8 cellular contexts compared by ENCODE assay signal in genomic region chr21:30831194-30831765, GRCh38. TPM values are rescaled to one million over a fixed set of nuclear protein-coding genes. Genes with fewer than 3 reads are reported as not detected.
A peak's percentile ranks its signal among the peaks of the same experiment; 100 is the strongest.
DNase-seq lines count a peak whose midpoint lies in the region; ATAC-seq and TF ChIP-seq lines count a peak whose summit lies in the region.

No MANE protein-coding gene starts in this region.

- no peaks in the 10 kb centered on the region for H3K36me3 ChIP-seq in breast epithelium
- H3K36me3 ChIP-seq in spleen, result no peaks in the 10 kb centered on the region

- CTCF ChIA-PET in MCF 10A (lab: Yijun Ruan, JAX), result interaction anchor here (0.5 to 3.2 kb wide), 18 partner anchors 8 to 1822 kb away, joined by 3 to 35 read pairs (median 3); no protein-coding TSS in a partner anchor

- H3K36me3 Mint-ChIP-seq in MCF 10A (ENCODE audit: insufficient read depth, unreplicated experiment), result no peaks in the 10 kb centered on the region

- ATAC-seq in GM19452 (IDR thresholded peaks at IDR 0.05; ENCODE audit: unreplicated experiment), result no peak
- no peak for ATAC-seq in HG03039 (IDR thresholded peaks at IDR 0.05; ENCODE audit: unreplicated experiment)

- peaks cover 0 to 9% of the 10 kb centered on the region in 2 donors for H3K9me3 ChIP-seq in breast epithelium
- H3K9me3 ChIP-seq in spleen, result peaks cover 0 to 18% (median 12%) of the 10 kb centered on the region in 8 donors

- no peaks in the 10 kb centered on the region for H3K4me1 Mint-ChIP-seq in MCF 10A (ENCODE audit: insufficient read depth, unreplicated experiment)

- H3K27me3 Mint-ChIP-seq in MCF 10A (ENCODE audit: insufficient read depth, unreplicated experiment), result peaks cover 8% of the 10 kb centered on the region

- H3K27ac Mint-ChIP-seq in MCF 10A (ENCODE audit: low read depth, unreplicated experiment), result no peak overlapping the region

- H3K4me3 ChIP-seq in breast epithelium, result no peak overlapping the region
- no peak overlapping the region for H3K4me3 ChIP-seq in spleen

- no peak overlapping the region for H3K4me3 Mint-ChIP-seq in MCF 10A (ENCODE audit: unreplicated experiment)

- intact Hi-C loops in MCF 10A (cut with micrococcal nuclease) (loop anchor here (1.0 to 10.0 kb wide), 2 partner anchors 255 to 326 kb away; partner anchors contain the start of gene KRTAP19-5), breast epithelium (cut with DNase I; ENCODE audit: low total_unique reads) (no loop called here), spleen (cut with DNase I; ENCODE audit: low total_unique reads) (loop anchor here (10.0 kb wide), 1 partner anchor 254 kb away; no protein-coding TSS in a partner anchor), posterior vena cava (cut with DNase I) (no loop called here)

- BruUV-seq in MCF 10A (replicated peaks; lab: Mats Ljungman, UMichigan), result no TSS peak

- DNase-seq in MCF 10A (ENCODE audit: unreplicated experiment) (peak; percentile 50), breast epithelium (ENCODE audit: low spot score in 2 of 2) (no peak), OCI-M1 (lab: John Stamatoyannopoulos, UW) (peak; percentile 56), cerebellar cortex (ENCODE audit: low spot score) (peak; percentile 2), spleen (no peak), posterior vena cava (ENCODE audit: low spot score) (no peak)

- peak; percentile 72 for TF ChIP-seq CTCF in MCF 10A (IDR thresholded peaks at IDR 0.05; ENCODE audit: unreplicated experiment)
- TF ChIP-seq CTCF in breast epithelium (IDR thresholded peaks at IDR 0.05), result no peak
- peak in 9 of 11 experiments; percentile 18 to 55 (median 41) for TF ChIP-seq CTCF in spleen (IDR thresholded peaks at IDR 0.05 in 8 of 11, conservative IDR thresholded peaks at IDR 0.05 in 3 of 11)

- TF ChIP-seq POLR2A in breast epithelium (IDR thresholded peaks at IDR 0.05) (no peak), spleen (IDR thresholded peaks at IDR 0.05) (no peak)

- H3K4me1 ChIP-seq in breast epithelium (no peaks in the 10 kb centered on the region), spleen (no peaks in the 10 kb centered on the region)

- H3K27ac ChIP-seq in breast epithelium, result no peak overlapping the region
- H3K27ac ChIP-seq in spleen, result no peak overlapping the region

- 43 to 47% (median 45%) methylated on average over 6 of the region's 6 CpGs for WGBS in spleen, 5 donors

- H3K9me3 Mint-ChIP-seq in MCF 10A (ENCODE audit: unreplicated experiment), result peaks cover 7% of the 10 kb centered on the region

- POLR2A ChIA-PET in MCF 10A (lab: Yijun Ruan, JAX), result no interaction called here

- H3K27me3 ChIP-seq in breast epithelium (no peaks in the 10 kb centered on the region), spleen (replicated peaks in 1 of 7) (no peaks in the 10 kb centered on the region)

RNA-seq across cellular contexts. Expression of gene KRTAP7-1, which starts 1.7 kb away (rescaled TPM):
- total RNA-seq in MCF 10A (2022) (not detected in 2 replicates), breast epithelium (not detected), spleen (not detected), posterior vena cava (not detected)
- polyA plus RNA-seq in spleen, result not detected

RNA-seq across cellular contexts. Expression of gene KRTAP8-1, which starts 18.2 kb away (rescaled TPM):
- total RNA-seq in MCF 10A (2022) (not detected in 2 replicates), breast epithelium (not detected), spleen (not detected), posterior vena cava (not detected)
- not detected for polyA plus RNA-seq in spleen

RNA-seq across cellular contexts. Expression of gene KRTAP11-1, which starts 50.1 kb away (rescaled TPM):
- not detected in 2 replicates for total RNA-seq in MCF 10A (2022)
- total RNA-seq in breast epithelium, result not detected
- total RNA-seq in spleen, result not detected
- polyA plus RNA-seq in spleen, result not detected
- not detected for total RNA-seq in posterior vena cava

Comparison
In these comparisons a context has a peak if more than half of its experiments do, and no peak if none do; other contexts are left out.
1. DNase-seq: peak in MCF 10A (single experiment), OCI-M1 (single experiment) and cerebellar cortex (single experiment); none in breast epithelium (0 of 2), spleen (single experiment) and posterior vena cava (single experiment).
2. CTCF ChIP-seq: peak in MCF 10A (single experiment) and spleen (9 of 11); none in breast epithelium (0 of 3).
3. intact Hi-C loops: an anchor here in MCF 10A (1.0 to 10.0 kb wide) and spleen (10.0 kb wide); none called in breast epithelium and posterior vena cava.